Comparison of ENCODE assay signal across 37 cellular contexts in genomic region chr13:90721937-90722336, GRCh38.
"Had no signal": no experiment of that assay in that cellular context is flagged by ENCODE, and none has a peak within 500 bp of the region (broad histone marks: within the 10 kb centered on the region; RNA-seq: fewer than 3 reads in every experiment).

No MANE protein-coding gene starts in this region.

- H3K4me1 ChIP-seq: breast epithelium had no signal

- H3K4me3 Mint-ChIP-seq: activated B cell treated with CpG ODN at 0.5 μM for 24 hours; activated CD4-positive, alpha-beta memory T cell treated with anti-CD3 and anti-CD28 coated beads for 36 hours; activated CD4-positive, alpha-beta T cell treated with anti-CD3 and anti-CD28 coated beads, Interleukin-2, amount 10 ng/mL, durations not matched to agents 24 days and 14 days; activated CD8-positive, alpha-beta T cell treated with anti-CD3 and anti-CD28 coated beads for 36 hours; activated naive CD4-positive, alpha-beta T cell treated with anti-CD3 and anti-CD28 coated beads for 36 hours; activated naive CD8-positive, alpha-beta T cell treated with anti-CD3 and anti-CD28 coated beads for 36 hours; activated T-cell treated with anti-CD3 and anti-CD28 coated beads, Interleukin-2, amount 50 U/mL, for 4 hours; activated T-cell treated with anti-CD3 and anti-CD28 coated beads, Interleukin-2, amount 50 U/mL, for 72 hours; activated T-helper 1 cell treated with anti-CD3 and anti-CD28 coated beads, Interleukin-12 subunit alpha, Interleukin-12 subunit beta, Interleukin-2, Interleukin-4 antibody, amounts not matched to agents 30 ng/mL and 10 ng/mL and 1 ng/mL, durations not matched to agents 14 hours and 24 hours and 36 hours; activated T-helper 17 cell treated with anti-CD3 and anti-CD28 coated beads, Interleukin-2, amount 50 U/mL, for 72 hours; T-helper 1 cell treated with Interleukin-12 subunit alpha and Interleukin-12 subunit beta and Interleukin-4 antibody, amounts not matched to agents 30 μg/mL and 1 μg/mL, for 36 hours; T-helper 2 cell treated with Interferon-gamma antibody and Interleukin-4, amounts not matched to agents 5 μg/mL and 100 μg/mL, for 36 hours had no signal

- H3K9me3 ChIP-seq: adrenal gland, body of pancreas, breast epithelium had no signal

- H3K27ac ChIP-seq: adrenal gland, body of pancreas, brain microvascular endothelial cell, breast epithelium, VCaP had no signal

- H3K4me1 Mint-ChIP-seq: activated B cell treated with CpG ODN at 0.5 μM for 24 hours; activated CD4-positive, alpha-beta T cell treated with anti-CD3 and anti-CD28 coated beads, Interleukin-2, amount 10 ng/mL, durations not matched to agents 24 days and 14 days; activated naive CD8-positive, alpha-beta T cell treated with anti-CD3 and anti-CD28 coated beads for 36 hours; activated T-helper 17 cell treated with anti-CD3 and anti-CD28 coated beads, Interleukin-2, amount 50 U/mL, for 72 hours had no signal

- H3K27ac Mint-ChIP-seq: activated B cell treated with CpG ODN at 0.5 μM for 24 hours; activated CD4-positive, alpha-beta memory T cell treated with anti-CD3 and anti-CD28 coated beads for 36 hours; activated CD4-positive, alpha-beta T cell treated with anti-CD3 and anti-CD28 coated beads, Interleukin-2, amount 10 ng/mL, durations not matched to agents 24 days and 14 days; activated CD8-positive, alpha-beta T cell treated with anti-CD3 and anti-CD28 coated beads for 36 hours; activated naive CD4-positive, alpha-beta T cell treated with anti-CD3 and anti-CD28 coated beads for 36 hours; activated naive CD4-positive, alpha-beta T cell treated with anti-CD3 and anti-CD28 coated beads, Interleukin-2, amount 50 U/mL, for 72 hours; activated naive CD8-positive, alpha-beta T cell treated with anti-CD3 and anti-CD28 coated beads for 36 hours; activated T-cell treated with anti-CD3 and anti-CD28 coated beads, Interleukin-2, amount 50 U/mL, for 72 hours; activated T-helper 1 cell treated with anti-CD3 and anti-CD28 coated beads, Interleukin-12 subunit alpha, Interleukin-12 subunit beta, Interleukin-2, Interleukin-4 antibody, amounts not matched to agents 30 ng/mL and 10 ng/mL and 1 ng/mL, durations not matched to agents 14 hours and 24 hours and 36 hours; activated T-helper 17 cell treated with anti-CD3 and anti-CD28 coated beads, Interleukin-2, amount 50 U/mL, for 72 hours; T-helper 1 cell treated with Interleukin-12 subunit alpha and Interleukin-12 subunit beta and Interleukin-4 antibody, amounts not matched to agents 30 μg/mL and 1 μg/mL, for 36 hours; T-helper 2 cell treated with Interferon-gamma antibody and Interleukin-4, amounts not matched to agents 5 μg/mL and 100 μg/mL, for 36 hours had no signal

- DNase-seq: activated B cell treated with CpG ODN at 0.5 μM for 24 hours; activated CD4-positive, alpha-beta memory T cell treated with anti-CD3 and anti-CD28 coated beads for 36 hours; activated CD4-positive, alpha-beta T cell treated with anti-CD3 and anti-CD28 coated beads for 4 hours; activated CD4-positive, alpha-beta T cell treated with anti-CD3 and anti-CD28 coated beads, Interleukin-2, amount 10 ng/mL, durations not matched to agents 24 days and 14 days; activated CD4-positive, alpha-beta T cell treated with anti-CD3 and anti-CD28 coated beads, Interleukin-2, amount 50 U/mL, for 1 hour; activated CD4-positive, alpha-beta T cell treated with anti-CD3 and anti-CD28 coated beads, Interleukin-2, amount 50 U/mL, for 4 hours; activated CD4-positive, CD25-positive, alpha-beta regulatory T cell treated with anti-CD3 and anti-CD28 coated beads, Interleukin-2, amount 50 U/mL, for 72 hours; activated CD8-positive, alpha-beta memory T cell treated with anti-CD3 and anti-CD28 coated beads, Interleukin-2, amount 50 U/mL, for 4 hours; activated CD8-positive, alpha-beta T cell treated with anti-CD3 and anti-CD28 coated beads for 36 hours; activated effector memory CD4-positive, alpha-beta T cell treated with anti-CD3 and anti-CD28 coated beads, Interleukin-2, amount 50 U/mL, for 16 hours; activated gamma-delta T cell treated with Interleukin-2 at 50 U/mL for 16 hours; activated naive CD4-positive, alpha-beta T cell; activated naive CD4-positive, alpha-beta T cell treated with anti-CD3 and anti-CD28 coated beads for 36 hours; activated naive CD4-positive, alpha-beta T cell treated with anti-CD3 and anti-CD28 coated beads, Interleukin-2, amount 50 U/mL, for 16 hours; activated naive CD8-positive, alpha-beta T cell treated with anti-CD3 and anti-CD28 coated beads for 36 hours; activated T-cell treated with anti-CD3 and anti-CD28 coated beads for 4 hours; activated T-cell treated with anti-CD3 and anti-CD28 coated beads, Interleukin-2, amount 50 U/mL, for 1 hour; activated T-cell treated with anti-CD3 and anti-CD28 coated beads, Interleukin-2, amount 50 U/mL, for 4 hours; activated T-cell treated with anti-CD3 and anti-CD28 coated beads, Interleukin-2, amount 50 U/mL, for 72 hours; adrenal gland; amniotic stem cell; aorta; body of pancreas; brain microvascular endothelial cell; central memory CD4-positive, alpha-beta T cell; T-helper 1 cell; T-helper 2 cell; T-helper 9 cell had no signal

- FAIRE-seq: astrocyte, TTC549 had no signal

- H3K36me3 ChIP-seq: adrenal gland, brain microvascular endothelial cell, breast epithelium had no signal

- H3K9me3 Mint-ChIP-seq: activated CD4-positive, alpha-beta T cell treated with anti-CD3 and anti-CD28 coated beads, Interleukin-2, amount 10 ng/mL, durations not matched to agents 24 days and 14 days had no signal

- H3K4me3 ChIP-seq: adrenal gland, body of pancreas, breast epithelium had no signal

- H3K36me3 Mint-ChIP-seq: activated CD4-positive, alpha-beta memory T cell treated with anti-CD3 and anti-CD28 coated beads for 36 hours; activated naive CD4-positive, alpha-beta T cell treated with anti-CD3 and anti-CD28 coated beads, Interleukin-2, amount 50 U/mL, for 72 hours; activated naive CD8-positive, alpha-beta T cell treated with anti-CD3 and anti-CD28 coated beads for 36 hours had no signal

- H3K27me3 Mint-ChIP-seq: activated B cell treated with CpG ODN at 0.5 μM for 24 hours; activated CD4-positive, alpha-beta memory T cell treated with anti-CD3 and anti-CD28 coated beads for 36 hours; activated CD4-positive, alpha-beta T cell treated with anti-CD3 and anti-CD28 coated beads, Interleukin-2, amount 10 ng/mL, durations not matched to agents 24 days and 14 days; activated CD8-positive, alpha-beta T cell treated with anti-CD3 and anti-CD28 coated beads for 36 hours; activated naive CD8-positive, alpha-beta T cell treated with anti-CD3 and anti-CD28 coated beads for 36 hours; activated T-helper 17 cell treated with anti-CD3 and anti-CD28 coated beads, Interleukin-2, amount 50 U/mL, for 72 hours had no signal

- H3K27me3 ChIP-seq: adrenal gland, body of pancreas, brain microvascular endothelial cell, breast epithelium had no signal
